In genomic region chr5:115524199-115524598, GRCh38 we compare ENCODE assay signal across 24 cellular contexts.
"Had no signal": no experiment of that assay in that cellular context is flagged by ENCODE, and none has a peak within 500 bp of the region (broad histone marks: within the 10 kb centered on the region; RNA-seq: fewer than 3 reads in every experiment).

No MANE protein-coding gene starts in this region.

- H3K9me3 ChIP-seq: body of pancreas, esophagus muscularis mucosa, heart left ventricle, neutrophil, ovary, prostate gland, spleen, thoracic aorta, upper lobe of left lung had no signal

- H3K36me3 ChIP-seq: ovary, prostate gland had no signal

- H3K4me3 ChIP-seq: body of pancreas, dorsolateral prefrontal cortex, esophagus muscularis mucosa, heart left ventricle, ovary, prostate gland, spleen, thoracic aorta, upper lobe of left lung had no signal

- DNase-seq: activated CD4-positive, alpha-beta T cell treated with anti-CD3 and anti-CD28 coated beads, Interleukin-2, amount 50 U/mL, for 1 hour; activated CD4-positive, CD25-positive, alpha-beta regulatory T cell treated with anti-CD3 and anti-CD28 coated beads, Interleukin-2, amount 50 U/mL, for 72 hours; activated CD8-positive, alpha-beta memory T cell treated with anti-CD3 and anti-CD28 coated beads for 24 hours; activated CD8-positive, alpha-beta memory T cell treated with anti-CD3 and anti-CD28 coated beads, Interleukin-2, amount 50 U/mL, for 4 hours; activated effector memory CD4-positive, alpha-beta T cell treated with anti-CD3 and anti-CD28 coated beads, Interleukin-2, amount 50 U/mL, for 16 hours; activated naive CD4-positive, alpha-beta T cell treated with anti-CD3 and anti-CD28 coated beads, Interleukin-2, amount 10 ng/mL, durations not matched to agents 7 days and 5 days; anterior cingulate cortex; body of pancreas; caudate nucleus; dorsolateral prefrontal cortex; effector memory CD8-positive, alpha-beta T cell; heart left ventricle; ovary; spleen; stimulated activated CD4-positive, alpha-beta T cell treated with anti-CD3 and anti-CD28 coated beads, Interleukin-4, amount 100 ng/mL, for 1 hour; stimulated activated naive CD4-positive, alpha-beta T cell treated with Interleukin-2 at 50 U/mL for 16 hours; SW 1271; T-helper 17 cell; upper lobe of left lung had no signal

- ATAC-seq: body of pancreas; effector memory CD8-positive, alpha-beta T cell; heart left ventricle; T-helper 17 cell had no signal

- H3K27me3 ChIP-seq: body of pancreas, dorsolateral prefrontal cortex, esophagus muscularis mucosa, heart left ventricle, neutrophil, ovary, spleen, upper lobe of left lung had no signal

- H3K27ac ChIP-seq: body of pancreas, esophagus muscularis mucosa, heart left ventricle, neutrophil, ovary, prostate gland, spleen, thoracic aorta, upper lobe of left lung, VCaP had no signal

- H3K4me1 ChIP-seq: prostate gland had no signal
